ENCODE assay signal across 1 cellular context in the genomic region with DNA sequence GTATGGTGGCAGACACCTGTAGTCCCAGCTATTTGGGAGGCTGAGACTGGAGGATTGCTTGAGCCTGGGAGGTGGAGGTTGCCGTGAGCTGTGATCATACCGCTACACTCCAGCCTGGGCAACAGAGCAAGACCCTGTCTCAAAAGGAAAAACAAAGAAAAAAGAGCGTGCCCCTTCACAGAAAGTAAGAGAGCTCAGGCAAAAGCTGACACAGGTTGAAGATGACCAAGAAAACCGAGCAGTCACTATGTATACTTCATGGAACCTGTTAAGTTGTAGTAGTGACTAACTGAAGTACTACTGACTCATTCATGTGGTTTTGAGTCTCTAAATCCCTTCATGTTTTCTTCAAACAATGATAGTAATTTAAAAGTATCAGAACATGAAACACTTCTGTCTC.
TF ChIP-seq lines count a peak whose summit lies in the region.

No MANE protein-coding gene starts in this region.

TF ChIP-seq in HEK293, 187 proteins besides CTCF, POLR2A, EP300 and RAD21 (continued from another document):
- TF ChIP-seq, protein P1, sequence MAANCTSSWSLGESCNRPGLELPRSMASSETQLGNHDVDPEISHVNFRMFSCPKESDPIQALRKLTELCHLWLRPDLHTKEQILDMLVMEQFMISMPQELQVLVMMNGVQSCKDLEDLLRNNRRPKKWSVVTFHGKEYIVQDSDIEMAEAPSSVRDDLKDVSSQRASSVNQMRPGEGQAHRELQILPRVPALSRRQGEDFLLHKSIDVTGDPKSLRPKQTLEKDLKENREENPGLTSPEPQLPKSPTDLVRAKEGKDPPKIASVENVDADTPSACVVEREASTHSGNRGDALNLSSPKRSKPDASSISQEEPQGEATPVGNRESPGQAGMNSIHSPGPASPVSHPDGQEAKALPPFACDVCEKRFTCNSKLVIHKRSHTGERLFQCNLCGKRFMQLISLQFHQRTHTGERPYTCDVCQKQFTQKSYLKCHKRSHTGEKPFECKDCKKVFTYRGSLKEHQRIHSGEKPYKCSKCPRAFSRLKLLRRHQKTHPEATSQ (tag by site-specific recombination; IDR thresholded peaks at IDR 0.05): no peak
- TF ChIP-seq ZNF664 (tag by site-specific recombination; IDR thresholded peaks at IDR 0.05): peak; percentile 66; the same call in 1 of the 2 replicates
- TF ChIP-seq ZNF837 (tag by site-specific recombination; IDR thresholded peaks at IDR 0.05): no peak
